In genomic region chr3:168671091-168671490, GRCh38 we compare ENCODE assay signal across 24 cellular contexts.
DNase-seq lines count a peak whose midpoint lies in the region; TF ChIP-seq lines count a peak whose summit lies in the region.
"Had no signal": no experiment of that assay in that cellular context is flagged by ENCODE, and none has a peak within 500 bp of the region (broad histone marks: within the 10 kb centered on the region; RNA-seq: fewer than 3 reads in every experiment).

No MANE protein-coding gene starts in this region.

- DNase-seq in NCI-H2081 treated with DMSO at 0.1 percent for 48 hours (lab: John Stamatoyannopoulos, UW) (peak; percentile 55), SHP77 treated with DMSO at 0.1 percent for 48 hours (lab: John Stamatoyannopoulos, UW) (peak; percentile 16), endothelial cell (ENCODE audit: low spot score) (no peak), substantia nigra (lab: John Stamatoyannopoulos, UW) (no peak), inferior parietal cortex (ENCODE audit: extremely low spot score) (no peak), NCI-H128 (lab: John Stamatoyannopoulos, UW; ENCODE audit: unreplicated experiment) (no peak)
- DNase-seq: activated CD4-positive, alpha-beta T cell treated with anti-CD3 and anti-CD28 coated beads for 48 hours; activated effector memory CD4-positive, alpha-beta T cell treated with anti-CD3 and anti-CD28 coated beads, Interleukin-2, amount 50 U/mL, for 16 hours; adrenal gland; CD4-positive, CD25-positive, alpha-beta regulatory T cell; dorsolateral prefrontal cortex; EL; esophagus squamous epithelium; IMR-90; NCI-H1048; NCI-H446 treated with DMSO at 0.1 percent for 48 hours; nucleus accumbens; SK-N-SH; stimulated activated CD4-positive, alpha-beta T cell treated with anti-CD3 and anti-CD28 coated beads, Interleukin-15, amount 100 ng/mL, for 24 hours; tibial artery had no signal

- H3K9me3 ChIP-seq in HEK293 (ENCODE audit: control insufficient read depth, insufficient read depth, low read depth, low read length) = no peaks in the 10 kb centered on the region
- H3K9me3 ChIP-seq: adrenal gland, esophagus squamous epithelium, right atrium auricular region, SK-N-SH, tibial artery had no signal

- POLR2A ChIA-PET in HEK293 (lab: Yijun Ruan, JAX) = no interaction called here

- peak; percentile 34 for TF ChIP-seq CTCF in 22Rv1 (IDR thresholded peaks at IDR 0.05)
- TF ChIP-seq CTCF in HEK293 (tag by site-specific recombination; IDR thresholded peaks at IDR 0.05) = no peak
- TF ChIP-seq CTCF in endothelial cell (IDR thresholded peaks at IDR 0.05; ENCODE audit: unreplicated experiment) = no peak

- CTCF ChIA-PET in HEK293 (lab: Yijun Ruan, JAX) = interaction anchor here (0.6 kb wide), 1 partner anchor 59 kb away, joined by 3 read pairs; no protein-coding TSS in a partner anchor

- H3K27me3 Mint-ChIP-seq in endothelial cell (ENCODE audit: unreplicated experiment) = no peaks in the 10 kb centered on the region
- H3K27me3 Mint-ChIP-seq: CD4-positive, CD25-positive, alpha-beta regulatory T cell; stimulated activated memory B cell treated with anti-CD40 and anti-IgM and Interleukin-4, amounts not matched to agents 10 μg/mL and 1 μg/mL and 100 μg/mL, for 72 hours had no signal

- no peaks in the 10 kb centered on the region for H3K4me1 ChIP-seq in HEK293 (ENCODE audit: control insufficient read depth, insufficient read depth, low read length)
- H3K4me1 ChIP-seq: adrenal gland, esophagus squamous epithelium, right atrium auricular region, tibial artery had no signal

- H3K4me3 Mint-ChIP-seq in endothelial cell (ENCODE audit: unreplicated experiment) = no peak overlapping the region
- H3K4me3 Mint-ChIP-seq: CD4-positive, CD25-positive, alpha-beta regulatory T cell; stimulated activated memory B cell treated with anti-CD40 and anti-IgM and Interleukin-4, amounts not matched to agents 10 μg/mL and 1 μg/mL and 100 μg/mL, for 72 hours had no signal

- no peaks in the 10 kb centered on the region for H3K9me3 Mint-ChIP-seq in endothelial cell (ENCODE audit: unreplicated experiment)

- no peaks in the 10 kb centered on the region for H3K36me3 ChIP-seq in HEK293 (ENCODE audit: control insufficient read depth in 2 of 2, insufficient read depth in 1 of 2, low read length in 2 of 2)
- H3K36me3 ChIP-seq: adrenal gland, esophagus squamous epithelium, right atrium auricular region, tibial artery had no signal

- H3K27ac ChIP-seq in 22Rv1 (peak overlapping the region; percentile 61), HEK293 (ENCODE audit: extremely low read depth, low read depth, low read length) (no peak overlapping the region), substantia nigra (ENCODE audit: low read depth, low read length, poor library complexity, severe bottlenecking) (no peak overlapping the region)
- H3K27ac ChIP-seq: adrenal gland, dorsolateral prefrontal cortex, esophagus squamous epithelium, right atrium auricular region, tibial artery had no signal

- no peaks in the 10 kb centered on the region for H3K36me3 Mint-ChIP-seq in endothelial cell (ENCODE audit: low read depth, unreplicated experiment)
- H3K36me3 Mint-ChIP-seq: CD4-positive, CD25-positive, alpha-beta regulatory T cell; stimulated activated memory B cell treated with anti-CD40 and anti-IgM and Interleukin-4, amounts not matched to agents 10 μg/mL and 1 μg/mL and 100 μg/mL, for 72 hours had no signal

- H3K27ac Mint-ChIP-seq in endothelial cell (ENCODE audit: unreplicated experiment) = no peak overlapping the region
- H3K27ac Mint-ChIP-seq: CD4-positive, CD25-positive, alpha-beta regulatory T cell; stimulated activated memory B cell treated with anti-CD40 and anti-IgM and Interleukin-4, amounts not matched to agents 10 μg/mL and 1 μg/mL and 100 μg/mL, for 72 hours had no signal

- no peaks in the 10 kb centered on the region for H3K4me1 Mint-ChIP-seq in endothelial cell (ENCODE audit: unreplicated experiment)
- H3K4me1 Mint-ChIP-seq: CD4-positive, CD25-positive, alpha-beta regulatory T cell; stimulated activated memory B cell treated with anti-CD40 and anti-IgM and Interleukin-4, amounts not matched to agents 10 μg/mL and 1 μg/mL and 100 μg/mL, for 72 hours had no signal

- no peak overlapping the region for H3K4me3 ChIP-seq in HEK293 (ENCODE audit: low read depth, low read length)
- H3K4me3 ChIP-seq: adrenal gland, dorsolateral prefrontal cortex, esophagus squamous epithelium, right atrium auricular region, tibial artery had no signal

TF ChIP-seq in HEK293, 187 proteins besides CTCF, POLR2A, EP300 and RAD21:
- TF ChIP-seq PRDM4 (tag by site-specific recombination; IDR thresholded peaks at IDR 0.05) (no peak), MZF1 (tag by site-specific recombination; IDR thresholded peaks at IDR 0.05; ENCODE audit: borderline replicate concordance) (peak; percentile 85; the same call in 1 of the 2 replicates), HOXC10 (CRISPR knock-in tag; IDR thresholded peaks at IDR 0.05) (no peak), ZBTB17 (tag by site-specific recombination; IDR thresholded peaks at IDR 0.05) (no peak), ZNF555 (tag by site-specific recombination; conservative IDR thresholded peaks at IDR 0.05) (no peak), ZNF335 (tag by site-specific recombination; conservative IDR thresholded peaks at IDR 0.05) (0 out of 2 replicates have a peak, but pooled peaks have one; percentile 17), SCRT2 (tag by site-specific recombination; IDR thresholded peaks at IDR 0.05) (no peak), PRDM1 (tag by site-specific recombination; IDR thresholded peaks at IDR 0.05) (no peak)
- TF ChIP-seq, protein P1, sequence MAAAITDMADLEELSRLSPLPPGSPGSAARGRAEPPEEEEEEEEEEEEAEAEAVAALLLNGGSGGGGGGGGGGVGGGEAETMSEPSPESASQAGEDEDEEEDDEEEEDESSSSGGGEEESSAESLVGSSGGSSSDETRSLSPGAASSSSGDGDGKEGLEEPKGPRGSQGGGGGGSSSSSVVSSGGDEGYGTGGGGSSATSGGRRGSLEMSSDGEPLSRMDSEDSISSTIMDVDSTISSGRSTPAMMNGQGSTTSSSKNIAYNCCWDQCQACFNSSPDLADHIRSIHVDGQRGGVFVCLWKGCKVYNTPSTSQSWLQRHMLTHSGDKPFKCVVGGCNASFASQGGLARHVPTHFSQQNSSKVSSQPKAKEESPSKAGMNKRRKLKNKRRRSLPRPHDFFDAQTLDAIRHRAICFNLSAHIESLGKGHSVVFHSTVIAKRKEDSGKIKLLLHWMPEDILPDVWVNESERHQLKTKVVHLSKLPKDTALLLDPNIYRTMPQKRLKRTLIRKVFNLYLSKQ (tag by site-specific recombination; IDR thresholded peaks at IDR 0.05; ENCODE audit: borderline replicate concordance) = no peak
TF ChIP-seq in HEK293: peak in this region for 2.

Comparison
In these comparisons a context has a peak if more than half of its experiments do, and no peak if none do; other contexts are left out.
1. DNase-seq: peak in NCI-H2081 treated with DMSO at 0.1 percent for 48 hours (single experiment) and SHP77 treated with DMSO at 0.1 percent for 48 hours (single experiment); none in endothelial cell (single experiment), substantia nigra (0 of 49), inferior parietal cortex (single experiment) and NCI-H128 (single experiment).